In genomic region chr15:25848769-25849430, GRCh38 we compare ENCODE assay signal across 10 cellular contexts. TPM values are rescaled to one million over a fixed set of nuclear protein-coding genes. Genes with fewer than 3 reads are reported as not detected.
DNase-seq lines count a peak whose midpoint lies in the region; ATAC-seq and TF ChIP-seq lines count a peak whose summit lies in the region.
"Had no signal": no experiment of that assay in that cellular context is flagged by ENCODE, and none has a peak within 500 bp of the region (broad histone marks: within the 10 kb centered on the region; RNA-seq: fewer than 3 reads in every experiment).

No MANE protein-coding gene starts in this region.

- H3K4me3 Mint-ChIP-seq in activated T-helper 2 cell treated with anti-CD3 and anti-CD28 coated beads, Interferon-gamma antibody, Interleukin-2, Interleukin-4, amounts not matched to agents 10 μg/mL and 5 μg/mL and 100 μg/mL, durations not matched to agents 14 hours and 24 hours and 36 hours (ENCODE audit: low read depth): peak overlapping the region; percentile 92

- H4K8ac ChIP-seq in mesenchymal stem cell (ENCODE audit: low read length): no peak overlapping the region

- H2BK120ac ChIP-seq in mesenchymal stem cell (ENCODE audit: low read depth, low read length): no peak overlapping the region

- TF ChIP-seq CTCF in tibial artery (IDR thresholded peaks at IDR 0.05): no peak

- H2BK12ac ChIP-seq in mesenchymal stem cell (ENCODE audit: low read length in 2 of 2): no peak overlapping the region

- H3K4me3 ChIP-seq in mesenchymal stem cell (ENCODE audit: insufficient read depth in 1 of 2, low read depth in 1 of 2, low read length in 2 of 2) (peak overlapping the region in 1 of 2 experiments; percentile 84), tibial artery (peak overlapping the region; percentile 46 to 52)
- H3K4me3 ChIP-seq: K562 had no signal

- WGBS in mesenchymal stem cell: 49% methylated on average over 9 of the region's 9 CpGs

- no peak overlapping the region for H4K91ac ChIP-seq in mesenchymal stem cell (ENCODE audit: low read length)

- peak; percentile 49 for DNase-seq in cardiac septum (ENCODE audit: low spot score)
- no peak for DNase-seq in left ventricle myocardium superior
- no peak for DNase-seq in activated T-helper 2 cell treated with anti-CD3 and anti-CD28 coated beads, Interferon-gamma antibody, Interleukin-2, Interleukin-4, amounts not matched to agents 10 μg/mL and 5 μg/mL and 100 μg/mL, durations not matched to agents 14 hours and 24 hours and 36 hours (ENCODE audit: low spot score)
- no peak for DNase-seq in mesenchymal stem cell
- no peak for DNase-seq in tibial artery
- DNase-seq: NCI-H526 treated with DMSO at 0.1 percent for 48 hours had no signal

- H3K14ac ChIP-seq in mesenchymal stem cell (ENCODE audit: low read length in 2 of 2): no peak overlapping the region

- peak overlapping the region; percentile 73 for H2AK5ac ChIP-seq in mesenchymal stem cell (ENCODE audit: low read length, severe bottlenecking)

- H3K4ac ChIP-seq in mesenchymal stem cell (ENCODE audit: low read depth in 1 of 2, low read length in 2 of 2): no peak overlapping the region

- H3K27me3 ChIP-seq in mesenchymal stem cell (ENCODE audit: control insufficient read depth in 1 of 2, insufficient read depth in 1 of 2, low read length in 2 of 2) (peaks cover 0 to under 1% of the 10 kb centered on the region in 2 experiments), tibial artery (no peaks in the 10 kb centered on the region)

- H3K27me3 Mint-ChIP-seq in activated T-helper 2 cell treated with anti-CD3 and anti-CD28 coated beads, Interferon-gamma antibody, Interleukin-2, Interleukin-4, amounts not matched to agents 10 μg/mL and 5 μg/mL and 100 μg/mL, durations not matched to agents 14 hours and 24 hours and 36 hours (ENCODE audit: low read depth): no peaks in the 10 kb centered on the region

- intact Hi-C loops in cardiac septum (cut with DNase I) (no loop called here), left ventricle myocardium superior (cut with micrococcal nuclease) (no loop called here), tibial artery (cut with DNase I; ENCODE audit: low total_unique reads) (no loop called here)
- intact Hi-C loops in activated T-helper 2 cell treated with anti-CD3 and anti-CD28 coated beads, Interferon-gamma antibody, Interleukin-2, Interleukin-4, amounts not matched to agents 10 μg/mL and 5 μg/mL and 100 μg/mL, durations not matched to agents 14 hours and 24 hours and 36 hours (cut with micrococcal nuclease): loop anchor here (10.0 kb wide), 1 partner anchor 894 kb away; the partner anchor contains the start of genes SNRPN and SNURF

- H3K23ac ChIP-seq in mesenchymal stem cell (ENCODE audit: low read length in 2 of 2): no peak overlapping the region

- H3K9me3 ChIP-seq in mesenchymal stem cell (ENCODE audit: control insufficient read depth, low read length) (no peaks in the 10 kb centered on the region), tibial artery (no peaks in the 10 kb centered on the region)

- H3K27ac Mint-ChIP-seq in activated T-helper 2 cell treated with anti-CD3 and anti-CD28 coated beads, Interferon-gamma antibody, Interleukin-2, Interleukin-4, amounts not matched to agents 10 μg/mL and 5 μg/mL and 100 μg/mL, durations not matched to agents 14 hours and 24 hours and 36 hours: peak overlapping the region; percentile 99

- no peak overlapping the region for H2BK5ac ChIP-seq in mesenchymal stem cell (ENCODE audit: low read depth, low read length, poor library complexity, severe bottlenecking)

- no peaks in the 10 kb centered on the region for H3K9me3 Mint-ChIP-seq in activated T-helper 2 cell treated with anti-CD3 and anti-CD28 coated beads, Interferon-gamma antibody, Interleukin-2, Interleukin-4, amounts not matched to agents 10 μg/mL and 5 μg/mL and 100 μg/mL, durations not matched to agents 14 hours and 24 hours and 36 hours

- no peak overlapping the region for H2AFZ ChIP-seq in mesenchymal stem cell (ENCODE audit: low read depth, low read length)

- H2BK15ac ChIP-seq in mesenchymal stem cell (ENCODE audit: low read depth, poor library complexity, severe bottlenecking): no peak overlapping the region

- no peak overlapping the region for H3K18ac ChIP-seq in mesenchymal stem cell (ENCODE audit: low read depth in 1 of 2, low read length in 2 of 2)

- peaks cover 40% of the 10 kb centered on the region for H3K36me3 Mint-ChIP-seq in activated T-helper 2 cell treated with anti-CD3 and anti-CD28 coated beads, Interferon-gamma antibody, Interleukin-2, Interleukin-4, amounts not matched to agents 10 μg/mL and 5 μg/mL and 100 μg/mL, durations not matched to agents 14 hours and 24 hours and 36 hours (ENCODE audit: low read depth)

- H3K36me3 ChIP-seq in mesenchymal stem cell (ENCODE audit: control insufficient read depth in 1 of 2, insufficient read depth in 2 of 2, low read depth in 1 of 2, low read length in 2 of 2): peaks cover 0 to 5% of the 10 kb centered on the region in 2 experiments
- H3K36me3 ChIP-seq in tibial artery: no peaks in the 10 kb centered on the region

- H3K4me2 ChIP-seq in mesenchymal stem cell (ENCODE audit: low read length, poor library complexity, severe bottlenecking): peak overlapping the region; percentile 48

- H3K9ac ChIP-seq in mesenchymal stem cell (ENCODE audit: low read length): peak overlapping the region; percentile 98

- peaks cover 26% of the 10 kb centered on the region for H3K4me1 ChIP-seq in mesenchymal stem cell (ENCODE audit: control insufficient read depth, insufficient read depth, low read depth, low read length)
- peaks cover 0 to 96% (median 69%) of the 10 kb centered on the region in 4 donors for H3K4me1 ChIP-seq in tibial artery

- H3K4me1 Mint-ChIP-seq in activated T-helper 2 cell treated with anti-CD3 and anti-CD28 coated beads, Interferon-gamma antibody, Interleukin-2, Interleukin-4, amounts not matched to agents 10 μg/mL and 5 μg/mL and 100 μg/mL, durations not matched to agents 14 hours and 24 hours and 36 hours (ENCODE audit: low read depth): peaks cover 76% of the 10 kb centered on the region

- ATAC-seq in left ventricle myocardium superior: no peak
- no peak for ATAC-seq in GM19467 (IDR thresholded peaks at IDR 0.05; ENCODE audit: unreplicated experiment)
- ATAC-seq in HG03565 (IDR thresholded peaks at IDR 0.05; ENCODE audit: unreplicated experiment): no peak
- no peak for ATAC-seq in HG02938 (IDR thresholded peaks at IDR 0.05; ENCODE audit: unreplicated experiment)
- ATAC-seq: K562 had no signal

- peaks cover 19% of the 10 kb centered on the region for H3K79me1 ChIP-seq in mesenchymal stem cell (replicated peaks; ENCODE audit: low read length, poor library complexity, severe bottlenecking)

- peak overlapping the region; percentile 88 for H3K27ac ChIP-seq in mesenchymal stem cell (ENCODE audit: low read length, poor library complexity, severe bottlenecking)
- H3K27ac ChIP-seq in tibial artery: peak overlapping the region; percentile 90 to 92

RNA-seq across cellular contexts. Expression of gene ATP10A, which starts 14.2 kb away (rescaled TPM):
- 0.94 TPM for total RNA-seq in cardiac septum
- total RNA-seq in left ventricle myocardium superior: 1.2 TPM
- total RNA-seq in activated T-helper 2 cell treated with anti-CD3 and anti-CD28 coated beads, Interferon-gamma antibody, Interleukin-2, Interleukin-4, amounts not matched to agents 10 μg/mL and 5 μg/mL and 100 μg/mL, durations not matched to agents 14 hours and 24 hours and 36 hours: 40.1 and 44.4 TPM in 2 replicates
- polyA plus RNA-seq in mesenchymal stem cell (2013, experiment 1 of 2): 0.04 TPM
- polyA plus RNA-seq in mesenchymal stem cell (2013, experiment 2 of 2): 0.03 TPM
- polyA plus RNA-seq: K562 had no signal

Comparison
In these comparisons a context has a peak if more than half of its experiments do, and no peak if none do; other contexts are left out.
1. RNA of gene ATP10A, which starts 14.2 kb away (total RNA-seq): 40.1 to 44.4 TPM in activated T-helper 2 cell treated with anti-CD3 and anti-CD28 coated beads, Interferon-gamma antibody, Interleukin-2, Interleukin-4, amounts not matched to agents 10 μg/mL and 5 μg/mL and 100 μg/mL, durations not matched to agents 14 hours and 24 hours and 36 hours; 1.2 TPM in left ventricle myocardium superior (single experiment) and 0.94 TPM in cardiac septum (single experiment); every median in the first group is over 10 times any median in the second.